Comparison of ENCODE assay signal across 27 cellular contexts in genomic region chr3:187343670-187344069, GRCh38. TPM values are rescaled to one million over a fixed set of nuclear protein-coding genes. Genes with fewer than 3 reads are reported as not detected.
"Had no signal": no experiment of that assay in that cellular context is flagged by ENCODE, and none has a peak within 500 bp of the region (broad histone marks: within the 10 kb centered on the region; RNA-seq: fewer than 3 reads in every experiment).

No MANE protein-coding gene starts in this region.

- H3K9me3 Mint-ChIP-seq: central memory CD8-positive, alpha-beta T cell; effector memory CD8-positive, alpha-beta T cell; immature natural killer cell; natural killer cell; stimulated activated effector memory CD8-positive, alpha-beta T cell treated with anti-CD3 and anti-CD28 coated beads, Interleukin-12 subunit alpha, Interleukin-12 subunit beta, amount 100 ng/mL, for 72 hours; type B pancreatic cell had no signal

- H3K4me1 Mint-ChIP-seq: central memory CD8-positive, alpha-beta T cell; immature natural killer cell; natural killer cell; stimulated activated effector memory CD8-positive, alpha-beta T cell treated with anti-CD3 and anti-CD28 coated beads, Interleukin-12 subunit alpha, Interleukin-12 subunit beta, amount 100 ng/mL, for 72 hours had no signal

- FAIRE-seq: frontal cortex had no signal

- H3K27ac Mint-ChIP-seq: effector memory CD8-positive, alpha-beta T cell; immature natural killer cell; natural killer cell; progenitor cell of endocrine pancreas; stimulated activated effector memory CD8-positive, alpha-beta T cell treated with anti-CD3 and anti-CD28 coated beads, Interleukin-12 subunit alpha, Interleukin-12 subunit beta, amount 100 ng/mL, for 72 hours; type B pancreatic cell had no signal

- H3K79me2 ChIP-seq: parathyroid adenoma had no signal

- H3K4me3 ChIP-seq: coronary artery, right atrium auricular region, stomach, thyroid gland had no signal

- ATAC-seq: effector memory CD8-positive, alpha-beta T cell; left lobe of liver; natural killer cell; sciatic nerve; stimulated activated effector memory CD8-positive, alpha-beta T cell treated with anti-CD3 and anti-CD28 coated beads, Interleukin-12 subunit alpha, Interleukin-12 subunit beta, amount 100 ng/mL, for 72 hours had no signal

- H3K36me3 ChIP-seq: right atrium auricular region, stomach, thyroid gland had no signal

- H3K36me3 Mint-ChIP-seq: immature natural killer cell; natural killer cell; stimulated activated effector memory CD8-positive, alpha-beta T cell treated with anti-CD3 and anti-CD28 coated beads, Interleukin-12 subunit alpha, Interleukin-12 subunit beta, amount 100 ng/mL, for 72 hours; type B pancreatic cell had no signal

- H3K4me1 ChIP-seq: parathyroid adenoma, right atrium auricular region, stomach, thyroid gland had no signal

- H3K27ac ChIP-seq: coronary artery, parathyroid adenoma, right atrium auricular region, stomach, thyroid gland had no signal

- DNase-seq: dermis blood vessel endothelial cell; effector memory CD8-positive, alpha-beta T cell; erythroblast; hypothalamus; immature natural killer cell; islet precursor cell; mesenchymal stem cell; natural killer cell; occipital lobe; stimulated activated CD4-positive, alpha-beta T cell treated with anti-CD3 and anti-CD28 coated beads, Interleukin-2, amount 100 ng/mL, for 24 hours; stimulated activated CD4-positive, alpha-beta T cell treated with anti-CD3 and anti-CD28 coated beads, Interleukin-4, amount 100 ng/mL, for 24 hours; stimulated activated naive CD4-positive, alpha-beta T cell treated with Interleukin-2 at 50 U/mL for 16 hours; stomach; thyroid gland had no signal

- H3K4me3 Mint-ChIP-seq: central memory CD8-positive, alpha-beta T cell; effector memory CD8-positive, alpha-beta T cell; immature natural killer cell; natural killer cell; stimulated activated effector memory CD8-positive, alpha-beta T cell treated with anti-CD3 and anti-CD28 coated beads, Interleukin-12 subunit alpha, Interleukin-12 subunit beta, amount 100 ng/mL, for 72 hours; type B pancreatic cell had no signal

- H2AFZ ChIP-seq: parathyroid adenoma had no signal

- H3K9me3 ChIP-seq: right atrium auricular region, stomach, thyroid gland had no signal

- H3K9ac ChIP-seq: parathyroid adenoma had no signal

- H3K27me3 ChIP-seq: right atrium auricular region, thyroid gland had no signal

RNA-seq across cellular contexts. Expression of gene RTP4, which starts 24.5 kb away (rescaled TPM):
- total RNA-seq: frontal cortex, occipital lobe, progenitor cell of endocrine pancreas, temporal lobe had no signal
- polyA plus RNA-seq: neural cell had no signal

RNA-seq across cellular contexts. Expression of gene MASP1, which starts 52.1 kb away (rescaled TPM):
- total RNA-seq: mononuclear cell, natural killer cell had no signal
- polyA plus RNA-seq: immature natural killer cell had no signal
